ENCODE assay signal across 8 cellular contexts in genomic region chr22:43088979-43089717, GRCh38. TPM values are rescaled to one million over a fixed set of nuclear protein-coding genes. Genes with fewer than 3 reads are reported as not detected.
DNase-seq lines count a peak whose midpoint lies in the region; ATAC-seq, FAIRE-seq and TF ChIP-seq lines count a peak whose summit lies in the region.

Gene TTLL1 (minus strand): TSS chr22:43089391. CDS start chr22:43075586, 13,805 bp downstream.

- H3K27me3 Mint-ChIP-seq in activated T-helper 17 cell treated with anti-CD3 and anti-CD28 coated beads, Interleukin-2, amount 50 U/mL, for 72 hours: no peaks in the 10 kb centered on the region
- no peaks in the 10 kb centered on the region for H3K27me3 Mint-ChIP-seq in nephron (ENCODE audit: low read depth)

- H3K27ac Mint-ChIP-seq in activated T-helper 17 cell treated with anti-CD3 and anti-CD28 coated beads, Interleukin-2, amount 50 U/mL, for 72 hours: peak within 1 kb of the TSS; percentile 87
- peak within 1 kb of the TSS in 2 of 3 experiments; percentile 30 to 62 for H3K27ac Mint-ChIP-seq in nephron

- in situ Hi-C loops in KBM-7 (cut with MboI; ENCODE audit: low pct_unique_long_range_greater_than_20kb, low sequenced_read_pairs): no loop called here

- no peaks in the 10 kb centered on the region for H3K9me3 Mint-ChIP-seq in activated T-helper 17 cell treated with anti-CD3 and anti-CD28 coated beads, Interleukin-2, amount 50 U/mL, for 72 hours
- H3K9me3 Mint-ChIP-seq in nephron: no peaks in the 10 kb centered on the region

- no peak for TF ChIP-seq CTCF in D721Med (IDR thresholded peaks at IDR 0.05; ENCODE audit: insufficient read depth, missing control alignments)
- TF ChIP-seq CTCF in fibroblast of pulmonary artery (IDR thresholded peaks at IDR 0.05; ENCODE audit: low read length, missing control alignments): no peak
- peak in 1 of 3 experiments; percentile 18 for TF ChIP-seq CTCF in nephron (IDR thresholded peaks at IDR 0.05; ENCODE audit: unreplicated experiment in 3 of 3)

- peaks cover 14% of the 10 kb centered on the region for H3K4me1 Mint-ChIP-seq in activated T-helper 17 cell treated with anti-CD3 and anti-CD28 coated beads, Interleukin-2, amount 50 U/mL, for 72 hours
- peaks cover 4% of the 10 kb centered on the region for H3K4me1 Mint-ChIP-seq in nephron

- H3K4me3 Mint-ChIP-seq in activated T-helper 17 cell treated with anti-CD3 and anti-CD28 coated beads, Interleukin-2, amount 50 U/mL, for 72 hours: peak within 1 kb of the TSS; percentile 97
- H3K4me3 Mint-ChIP-seq in nephron: peak within 1 kb of the TSS; percentile 84 to 94 (median 90)

- peak; percentile 58 for ATAC-seq in GM21526 (IDR thresholded peaks at IDR 0.05; ENCODE audit: low FRiP score, unreplicated experiment)
- ATAC-seq in activated T-helper 17 cell treated with anti-CD3 and anti-CD28 coated beads, Interleukin-2, amount 50 U/mL, for 72 hours (replicated peaks): peak; percentile 95
- ATAC-seq in stimulated activated naive CD8-positive, alpha-beta T cell treated with anti-CD3 and anti-CD28 coated beads, Interleukin-15, Interleukin-2, amounts not matched to agents 100 U/mL and 50 U/mL, for 24 hours: peak; percentile 98

- no peak for FAIRE-seq in D721Med (lab: Jason Lieb, UNC)

- no peaks in the 10 kb centered on the region for H3K36me3 Mint-ChIP-seq in activated T-helper 17 cell treated with anti-CD3 and anti-CD28 coated beads, Interleukin-2, amount 50 U/mL, for 72 hours (ENCODE audit: low read depth)
- H3K36me3 Mint-ChIP-seq in nephron (ENCODE audit: low read depth): peaks cover 16% of the 10 kb centered on the region

- DNase-seq in D721Med (ENCODE audit: insufficient read length, low spot score) (peak; percentile 57), KBM-7 (peak; percentile 92), RPMI7951 (ENCODE audit: low read depth) (peak; percentile 82), fibroblast of pulmonary artery (ENCODE audit: low read depth) (peak; percentile 82)
- peak; percentile 93 for DNase-seq in stimulated activated naive CD8-positive, alpha-beta T cell treated with anti-CD3 and anti-CD28 coated beads, Interleukin-15, Interleukin-2, amounts not matched to agents 100 U/mL and 50 U/mL, for 24 hours

- H3K4me3 ChIP-seq in fibroblast of pulmonary artery (replicated peaks; ENCODE audit: low read depth, low read length): peak within 1 kb of the TSS; percentile 78

RNA-seq across cellular contexts. Expression of gene TTLL1, which starts in this region (rescaled TPM):
- total RNA-seq in RPMI7951 (2014; rRNA removed; shearing (Covaris generic)): 3.7 and 5.0 TPM in 2 replicates
- total RNA-seq in activated T-helper 17 cell treated with anti-CD3 and anti-CD28 coated beads, Interleukin-2, amount 50 U/mL, for 72 hours: 1 to 10 TPM; 2.9 to 4.1 TPM

Comparison
In these comparisons a context has a peak if more than half of its experiments do, and no peak if none do; other contexts are left out.
1. Peak in every context shown above with its lines: DNase-seq, ATAC-seq and H3K4me3 ChIP-seq.